1 cellular context compared by ENCODE assay signal in the genomic region with DNA sequence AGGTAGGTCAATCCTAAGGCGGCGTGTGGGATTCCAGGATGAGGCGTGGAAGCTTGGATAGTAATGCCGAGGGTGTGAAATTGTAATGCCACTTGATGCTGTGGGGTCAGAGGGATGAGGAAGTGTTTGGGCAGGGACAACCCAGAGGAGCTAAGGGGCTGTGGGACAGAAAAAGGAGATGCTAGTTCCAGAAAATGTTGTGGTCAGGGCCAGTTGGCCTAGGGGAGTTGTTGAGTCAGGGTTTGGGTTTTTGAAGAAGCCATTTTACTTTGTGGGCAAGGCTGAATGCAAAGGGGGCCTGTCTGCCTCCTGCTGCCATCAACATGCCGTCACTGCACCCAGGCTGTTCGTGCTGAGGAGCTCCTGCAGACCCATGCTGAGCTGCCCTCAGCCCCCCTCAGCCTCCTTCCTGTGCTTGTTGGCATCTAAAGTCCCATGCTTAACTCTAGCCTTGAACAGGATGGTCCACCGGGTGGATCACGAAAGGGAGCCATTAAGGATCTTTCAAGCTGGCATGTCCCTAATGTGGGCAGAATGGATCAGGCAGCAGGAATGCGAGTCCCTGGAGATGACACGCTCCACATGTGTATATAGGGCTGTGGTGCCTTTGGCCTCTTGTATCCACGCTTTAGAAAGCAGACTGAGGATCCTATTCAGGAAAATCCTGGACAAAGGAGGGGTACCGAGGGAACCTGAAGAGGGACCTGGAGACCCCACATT.
TF ChIP-seq lines count a peak whose summit lies in the region.

No MANE protein-coding gene starts in this region.

TF ChIP-seq in IMR-90, 13 proteins besides CTCF, POLR2A, EP300 and RAD21:
- TF ChIP-seq RFX5 (IDR thresholded peaks at IDR 0.05; ENCODE audit: low read depth, low read length) (no peak), NFE2L2 (IDR thresholded peaks at IDR 0.05; ENCODE audit: low read depth, low read length) (no peak), MXI1 (IDR thresholded peaks at IDR 0.05; ENCODE audit: borderline replicate concordance, low read depth, low read length) (no peak), RCOR1 (IDR thresholded peaks at IDR 0.05; ENCODE audit: insufficient replicate concordance, low read length) (no peak), SMC3 (IDR thresholded peaks at IDR 0.05; ENCODE audit: low read depth, low read length) (no peak), MAZ (IDR thresholded peaks at IDR 0.05; ENCODE audit: borderline replicate concordance, low read depth, low read length) (no peak), CHD1 (IDR thresholded peaks at IDR 0.05; ENCODE audit: low read depth, low read length) (no peak), MAFK (IDR thresholded peaks at IDR 0.05; ENCODE audit: low read depth, low read length) (no peak), BHLHE40 (IDR thresholded peaks at IDR 0.05; ENCODE audit: low read depth, low read length) (no peak), CEBPB (IDR thresholded peaks at IDR 0.05; ENCODE audit: low read depth, low read length) (no peak), FOS (IDR thresholded peaks at IDR 0.05; ENCODE audit: low read depth, low read length) (no peak)
- TF ChIP-seq, protein P1, sequence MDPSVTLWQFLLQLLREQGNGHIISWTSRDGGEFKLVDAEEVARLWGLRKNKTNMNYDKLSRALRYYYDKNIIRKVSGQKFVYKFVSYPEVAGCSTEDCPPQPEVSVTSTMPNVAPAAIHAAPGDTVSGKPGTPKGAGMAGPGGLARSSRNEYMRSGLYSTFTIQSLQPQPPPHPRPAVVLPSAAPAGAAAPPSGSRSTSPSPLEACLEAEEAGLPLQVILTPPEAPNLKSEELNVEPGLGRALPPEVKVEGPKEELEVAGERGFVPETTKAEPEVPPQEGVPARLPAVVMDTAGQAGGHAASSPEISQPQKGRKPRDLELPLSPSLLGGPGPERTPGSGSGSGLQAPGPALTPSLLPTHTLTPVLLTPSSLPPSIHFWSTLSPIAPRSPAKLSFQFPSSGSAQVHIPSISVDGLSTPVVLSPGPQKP (IDR thresholded peaks at IDR 0.05; ENCODE audit: borderline replicate concordance, low read depth, low read length), result no peak
- TF ChIP-seq, protein P2, sequence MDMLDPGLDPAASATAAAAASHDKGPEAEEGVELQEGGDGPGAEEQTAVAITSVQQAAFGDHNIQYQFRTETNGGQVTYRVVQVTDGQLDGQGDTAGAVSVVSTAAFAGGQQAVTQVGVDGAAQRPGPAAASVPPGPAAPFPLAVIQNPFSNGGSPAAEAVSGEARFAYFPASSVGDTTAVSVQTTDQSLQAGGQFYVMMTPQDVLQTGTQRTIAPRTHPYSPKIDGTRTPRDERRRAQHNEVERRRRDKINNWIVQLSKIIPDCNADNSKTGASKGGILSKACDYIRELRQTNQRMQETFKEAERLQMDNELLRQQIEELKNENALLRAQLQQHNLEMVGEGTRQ (IDR thresholded peaks at IDR 0.05; ENCODE audit: low read depth, low read length), result no peak
